1 cellular context compared by ENCODE assay signal in genomic region chr1:228111262-228111661, GRCh38. TPM values are rescaled to one million over a fixed set of nuclear protein-coding genes. Genes with fewer than 3 reads are reported as not detected.
"Had no signal": no experiment of that assay in that cellular context is flagged by ENCODE, and none has a peak within 500 bp of the region (broad histone marks: within the 10 kb centered on the region; RNA-seq: fewer than 3 reads in every experiment).

No MANE protein-coding gene starts in this region.

RNA-seq across cellular contexts. Expression of gene GJC2, which starts 38.5 kb away (rescaled TPM):
- polyA plus RNA-seq: IgD-negative memory B cell had no signal
